Comparison of ENCODE assay signal across 1 cellular context in the genomic region with DNA sequence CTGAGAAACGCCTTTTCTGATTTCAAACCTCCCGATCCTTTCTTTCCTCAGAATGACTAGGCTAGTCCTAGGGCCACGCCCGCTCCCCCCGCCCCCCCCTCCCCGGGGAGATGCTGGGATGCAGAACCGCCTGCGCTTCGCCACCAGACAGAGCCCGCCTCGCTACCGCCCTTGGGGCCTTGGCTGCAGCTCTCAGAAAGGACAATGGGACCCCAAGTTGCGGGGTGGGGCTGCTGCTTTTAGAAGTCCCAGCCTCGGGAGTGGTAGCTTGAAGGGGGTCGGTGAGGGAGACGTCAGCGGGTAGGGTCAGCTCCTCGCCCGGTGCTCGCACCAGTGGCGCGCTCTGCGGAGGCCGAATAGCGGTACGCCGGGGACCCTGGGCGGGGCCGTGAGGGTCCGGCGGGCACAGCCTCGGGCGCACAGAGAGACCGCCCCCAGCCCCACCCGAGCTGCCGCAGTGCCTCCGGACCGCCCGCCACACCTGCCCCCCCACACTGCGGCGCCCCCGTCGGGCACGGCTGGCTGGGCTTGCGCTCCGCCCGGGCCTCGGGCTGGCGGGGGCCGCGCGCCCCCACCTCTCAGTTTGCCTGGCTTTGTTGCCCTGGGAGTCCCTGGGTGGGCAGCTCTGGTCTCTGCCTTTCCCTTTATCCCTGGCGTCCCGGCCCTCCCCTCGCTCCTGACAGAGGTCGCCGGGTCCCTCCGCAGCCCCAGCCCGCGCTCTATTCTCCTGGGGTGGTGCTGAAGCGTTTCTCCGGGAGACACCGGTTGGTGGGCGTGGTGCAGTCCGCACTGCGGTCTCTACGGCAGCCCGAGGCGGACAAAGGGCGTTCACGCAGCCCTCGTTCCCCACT.
A peak's percentile ranks its signal among the peaks of the same experiment; 100 is the strongest.
TF ChIP-seq lines count a peak whose summit lies in the region.

No MANE protein-coding gene starts in this region.

TF ChIP-seq in K562, 482 proteins besides CTCF, POLR2A, EP300 and RAD21 (continued from another document and continues in another):
- TF ChIP-seq, protein P1, sequence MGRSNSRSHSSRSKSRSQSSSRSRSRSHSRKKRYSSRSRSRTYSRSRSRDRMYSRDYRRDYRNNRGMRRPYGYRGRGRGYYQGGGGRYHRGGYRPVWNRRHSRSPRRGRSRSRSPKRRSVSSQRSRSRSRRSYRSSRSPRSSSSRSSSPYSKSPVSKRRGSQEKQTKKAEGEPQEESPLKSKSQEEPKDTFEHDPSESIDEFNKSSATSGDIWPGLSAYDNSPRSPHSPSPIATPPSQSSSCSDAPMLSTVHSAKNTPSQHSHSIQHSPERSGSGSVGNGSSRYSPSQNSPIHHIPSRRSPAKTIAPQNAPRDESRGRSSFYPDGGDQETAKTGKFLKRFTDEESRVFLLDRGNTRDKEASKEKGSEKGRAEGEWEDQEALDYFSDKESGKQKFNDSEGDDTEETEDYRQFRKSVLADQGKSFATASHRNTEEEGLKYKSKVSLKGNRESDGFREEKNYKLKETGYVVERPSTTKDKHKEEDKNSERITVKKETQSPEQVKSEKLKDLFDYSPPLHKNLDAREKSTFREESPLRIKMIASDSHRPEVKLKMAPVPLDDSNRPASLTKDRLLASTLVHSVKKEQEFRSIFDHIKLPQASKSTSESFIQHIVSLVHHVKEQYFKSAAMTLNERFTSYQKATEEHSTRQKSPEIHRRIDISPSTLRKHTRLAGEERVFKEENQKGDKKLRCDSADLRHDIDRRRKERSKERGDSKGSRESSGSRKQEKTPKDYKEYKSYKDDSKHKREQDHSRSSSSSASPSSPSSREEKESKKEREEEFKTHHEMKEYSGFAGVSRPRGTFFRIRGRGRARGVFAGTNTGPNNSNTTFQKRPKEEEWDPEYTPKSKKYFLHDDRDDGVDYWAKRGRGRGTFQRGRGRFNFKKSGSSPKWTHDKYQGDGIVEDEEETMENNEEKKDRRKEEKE (IDR thresholded peaks at IDR 0.05; ENCODE audit: borderline replicate concordance in 1 of 2, control insufficient read depth in 1 of 2, low read depth in 2 of 2, low read length in 1 of 2), result no peak
- TF ChIP-seq, protein P2, sequence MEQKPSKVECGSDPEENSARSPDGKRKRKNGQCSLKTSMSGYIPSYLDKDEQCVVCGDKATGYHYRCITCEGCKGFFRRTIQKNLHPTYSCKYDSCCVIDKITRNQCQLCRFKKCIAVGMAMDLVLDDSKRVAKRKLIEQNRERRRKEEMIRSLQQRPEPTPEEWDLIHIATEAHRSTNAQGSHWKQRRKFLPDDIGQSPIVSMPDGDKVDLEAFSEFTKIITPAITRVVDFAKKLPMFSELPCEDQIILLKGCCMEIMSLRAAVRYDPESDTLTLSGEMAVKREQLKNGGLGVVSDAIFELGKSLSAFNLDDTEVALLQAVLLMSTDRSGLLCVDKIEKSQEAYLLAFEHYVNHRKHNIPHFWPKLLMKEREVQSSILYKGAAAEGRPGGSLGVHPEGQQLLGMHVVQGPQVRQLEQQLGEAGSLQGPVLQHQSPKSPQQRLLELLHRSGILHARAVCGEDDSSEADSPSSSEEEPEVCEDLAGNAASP (IDR thresholded peaks at IDR 0.05), result no peak
- TF ChIP-seq, protein P3, sequence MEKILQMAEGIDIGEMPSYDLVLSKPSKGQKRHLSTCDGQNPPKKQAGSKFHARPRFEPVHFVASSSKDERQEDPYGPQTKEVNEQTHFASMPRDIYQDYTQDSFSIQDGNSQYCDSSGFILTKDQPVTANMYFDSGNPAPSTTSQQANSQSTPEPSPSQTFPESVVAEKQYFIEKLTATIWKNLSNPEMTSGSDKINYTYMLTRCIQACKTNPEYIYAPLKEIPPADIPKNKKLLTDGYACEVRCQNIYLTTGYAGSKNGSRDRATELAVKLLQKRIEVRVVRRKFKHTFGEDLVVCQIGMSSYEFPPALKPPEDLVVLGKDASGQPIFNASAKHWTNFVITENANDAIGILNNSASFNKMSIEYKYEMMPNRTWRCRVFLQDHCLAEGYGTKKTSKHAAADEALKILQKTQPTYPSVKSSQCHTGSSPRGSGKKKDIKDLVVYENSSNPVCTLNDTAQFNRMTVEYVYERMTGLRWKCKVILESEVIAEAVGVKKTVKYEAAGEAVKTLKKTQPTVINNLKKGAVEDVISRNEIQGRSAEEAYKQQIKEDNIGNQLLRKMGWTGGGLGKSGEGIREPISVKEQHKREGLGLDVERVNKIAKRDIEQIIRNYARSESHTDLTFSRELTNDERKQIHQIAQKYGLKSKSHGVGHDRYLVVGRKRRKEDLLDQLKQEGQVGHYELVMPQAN (IDR thresholded peaks at IDR 0.05; ENCODE audit: borderline replicate concordance), result peak; percentile 21; the same call in 1 of the 2 replicates
- TF ChIP-seq CC2D1A (IDR thresholded peaks at IDR 0.05), result no peak
- no peak for TF ChIP-seq NR3C1 (CRISPR knock-in tag; IDR thresholded peaks at IDR 0.05)
- TF ChIP-seq HNRNPL (IDR thresholded peaks at IDR 0.05; ENCODE audit: low read depth, low read length), result 0 out of 2 replicates have a peak, but pooled peaks have one; percentile 57
- no peak for TF ChIP-seq FUS (optimal IDR thresholded peaks at IDR 0.05; ENCODE audit: low read depth, low read length)
- TF ChIP-seq, protein P4, sequence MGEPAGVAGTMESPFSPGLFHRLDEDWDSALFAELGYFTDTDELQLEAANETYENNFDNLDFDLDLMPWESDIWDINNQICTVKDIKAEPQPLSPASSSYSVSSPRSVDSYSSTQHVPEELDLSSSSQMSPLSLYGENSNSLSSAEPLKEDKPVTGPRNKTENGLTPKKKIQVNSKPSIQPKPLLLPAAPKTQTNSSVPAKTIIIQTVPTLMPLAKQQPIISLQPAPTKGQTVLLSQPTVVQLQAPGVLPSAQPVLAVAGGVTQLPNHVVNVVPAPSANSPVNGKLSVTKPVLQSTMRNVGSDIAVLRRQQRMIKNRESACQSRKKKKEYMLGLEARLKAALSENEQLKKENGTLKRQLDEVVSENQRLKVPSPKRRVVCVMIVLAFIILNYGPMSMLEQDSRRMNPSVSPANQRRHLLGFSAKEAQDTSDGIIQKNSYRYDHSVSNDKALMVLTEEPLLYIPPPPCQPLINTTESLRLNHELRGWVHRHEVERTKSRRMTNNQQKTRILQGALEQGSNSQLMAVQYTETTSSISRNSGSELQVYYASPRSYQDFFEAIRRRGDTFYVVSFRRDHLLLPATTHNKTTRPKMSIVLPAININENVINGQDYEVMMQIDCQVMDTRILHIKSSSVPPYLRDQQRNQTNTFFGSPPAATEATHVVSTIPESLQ (CRISPR knock-in tag; IDR thresholded peaks at IDR 0.05), result no peak
- no peak for TF ChIP-seq ILK (tag; IDR thresholded peaks at IDR 0.05; ENCODE audit: borderline replicate concordance, low read depth)
- TF ChIP-seq, protein P5, sequence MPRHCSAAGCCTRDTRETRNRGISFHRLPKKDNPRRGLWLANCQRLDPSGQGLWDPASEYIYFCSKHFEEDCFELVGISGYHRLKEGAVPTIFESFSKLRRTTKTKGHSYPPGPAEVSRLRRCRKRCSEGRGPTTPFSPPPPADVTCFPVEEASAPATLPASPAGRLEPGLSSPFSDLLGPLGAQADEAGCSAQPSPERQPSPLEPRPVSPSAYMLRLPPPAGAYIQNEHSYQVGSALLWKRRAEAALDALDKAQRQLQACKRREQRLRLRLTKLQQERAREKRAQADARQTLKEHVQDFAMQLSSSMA (CRISPR knock-in tag; IDR thresholded peaks at IDR 0.05), result no peak
- peak; percentile 33 to 36; a peak in 1 of 4 replicates for TF ChIP-seq NRF1 (conservative IDR thresholded peaks at IDR 0.05 in 1 of 2, IDR thresholded peaks at IDR 0.05 in 1 of 2)
- no peak for TF ChIP-seq CREBBP (IDR thresholded peaks at IDR 0.05; ENCODE audit: low read depth, low read length)
- TF ChIP-seq ZC3H4 (CRISPR knock-in tag; IDR thresholded peaks at IDR 0.05; ENCODE audit: borderline replicate concordance), result no peak
- TF ChIP-seq MYC (IDR thresholded peaks at IDR 0.05; ENCODE audit: low read depth, low read length), result peak; percentile 13; the same call in 1 of the 2 replicates
- TF ChIP-seq MYC (CRISPR knock-in tag; IDR thresholded peaks at IDR 0.05; ENCODE audit: borderline replicate concordance, low read depth), result no peak
- TF ChIP-seq RB1 (IDR thresholded peaks at IDR 0.05; ENCODE audit: low read depth), result 0 out of 2 replicates have a peak, but pooled peaks have one; percentile 49
- no peak for TF ChIP-seq KHSRP (IDR thresholded peaks at IDR 0.05)
- no peak for TF ChIP-seq RBM39 (optimal IDR thresholded peaks at IDR 0.05; ENCODE audit: low read depth, low read length)
- TF ChIP-seq, protein P6, sequence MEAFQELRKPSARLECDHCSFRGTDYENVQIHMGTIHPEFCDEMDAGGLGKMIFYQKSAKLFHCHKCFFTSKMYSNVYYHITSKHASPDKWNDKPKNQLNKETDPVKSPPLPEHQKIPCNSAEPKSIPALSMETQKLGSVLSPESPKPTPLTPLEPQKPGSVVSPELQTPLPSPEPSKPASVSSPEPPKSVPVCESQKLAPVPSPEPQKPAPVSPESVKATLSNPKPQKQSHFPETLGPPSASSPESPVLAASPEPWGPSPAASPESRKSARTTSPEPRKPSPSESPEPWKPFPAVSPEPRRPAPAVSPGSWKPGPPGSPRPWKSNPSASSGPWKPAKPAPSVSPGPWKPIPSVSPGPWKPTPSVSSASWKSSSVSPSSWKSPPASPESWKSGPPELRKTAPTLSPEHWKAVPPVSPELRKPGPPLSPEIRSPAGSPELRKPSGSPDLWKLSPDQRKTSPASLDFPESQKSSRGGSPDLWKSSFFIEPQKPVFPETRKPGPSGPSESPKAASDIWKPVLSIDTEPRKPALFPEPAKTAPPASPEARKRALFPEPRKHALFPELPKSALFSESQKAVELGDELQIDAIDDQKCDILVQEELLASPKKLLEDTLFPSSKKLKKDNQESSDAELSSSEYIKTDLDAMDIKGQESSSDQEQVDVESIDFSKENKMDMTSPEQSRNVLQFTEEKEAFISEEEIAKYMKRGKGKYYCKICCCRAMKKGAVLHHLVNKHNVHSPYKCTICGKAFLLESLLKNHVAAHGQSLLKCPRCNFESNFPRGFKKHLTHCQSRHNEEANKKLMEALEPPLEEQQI (IDR thresholded peaks at IDR 0.05), result no peak
- TF ChIP-seq, protein P7, sequence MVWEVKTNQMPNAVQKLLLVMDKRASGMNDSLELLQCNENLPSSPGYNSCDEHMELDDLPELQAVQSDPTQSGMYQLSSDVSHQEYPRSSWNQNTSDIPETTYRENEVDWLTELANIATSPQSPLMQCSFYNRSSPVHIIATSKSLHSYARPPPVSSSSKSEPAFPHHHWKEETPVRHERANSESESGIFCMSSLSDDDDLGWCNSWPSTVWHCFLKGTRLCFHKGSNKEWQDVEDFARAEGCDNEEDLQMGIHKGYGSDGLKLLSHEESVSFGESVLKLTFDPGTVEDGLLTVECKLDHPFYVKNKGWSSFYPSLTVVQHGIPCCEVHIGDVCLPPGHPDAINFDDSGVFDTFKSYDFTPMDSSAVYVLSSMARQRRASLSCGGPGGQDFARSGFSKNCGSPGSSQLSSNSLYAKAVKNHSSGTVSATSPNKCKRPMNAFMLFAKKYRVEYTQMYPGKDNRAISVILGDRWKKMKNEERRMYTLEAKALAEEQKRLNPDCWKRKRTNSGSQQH (CRISPR knock-in tag; IDR thresholded peaks at IDR 0.05), result no peak
- peak; percentile 66; the same call in 1 of the 2 replicates for TF ChIP-seq C11orf30 (IDR thresholded peaks at IDR 0.05; ENCODE audit: low read depth)
- TF ChIP-seq HNRNPLL (IDR thresholded peaks at IDR 0.05; ENCODE audit: low read depth, low read length, poor library complexity, severe bottlenecking), result peak; percentile 64
- TF ChIP-seq MTF1 (CRISPR knock-in tag; IDR thresholded peaks at IDR 0.05; ENCODE audit: borderline replicate concordance), result no peak
- no peak for TF ChIP-seq ZNF507 (tag; conservative IDR thresholded peaks at IDR 0.05)
- no peak; a peak in 2 of 4 replicates for TF ChIP-seq MAZ (CRISPR knock-in tag; conservative IDR thresholded peaks at IDR 0.05 in 1 of 2, IDR thresholded peaks at IDR 0.05 in 1 of 2)
- peak; percentile 27; the same call in 1 of the 2 replicates for TF ChIP-seq HCFC1 (IDR thresholded peaks at IDR 0.05; ENCODE audit: low read depth, low read length)
- peak; percentile 42 for TF ChIP-seq HMGN3 (IDR thresholded peaks at IDR 0.05; ENCODE audit: borderline replicate concordance, extremely low read depth, insufficient read length, low read depth, low read length)
- no peak for TF ChIP-seq NR1H2 (CRISPR knock-in tag; IDR thresholded peaks at IDR 0.05)
- TF ChIP-seq ZNF668 (CRISPR knock-in tag; IDR thresholded peaks at IDR 0.05), result no peak
- TF ChIP-seq SRSF7 (optimal IDR thresholded peaks at IDR 0.05; ENCODE audit: low read depth, low read length), result no peak
- TF ChIP-seq RBBP5 (IDR thresholded peaks at IDR 0.05; ENCODE audit: borderline replicate concordance, insufficient read depth, low read length, poor library complexity, severe bottlenecking), result peak; percentile 83
- TF ChIP-seq KLF6 (CRISPR knock-in tag; IDR thresholded peaks at IDR 0.05; ENCODE audit: borderline replicate concordance), result no peak
- no peak for TF ChIP-seq MAFF (IDR thresholded peaks at IDR 0.05; ENCODE audit: low read length)
- TF ChIP-seq RHOXF2B (CRISPR knock-in tag; conservative IDR thresholded peaks at IDR 0.05), result no peak
- TF ChIP-seq, protein P8, sequence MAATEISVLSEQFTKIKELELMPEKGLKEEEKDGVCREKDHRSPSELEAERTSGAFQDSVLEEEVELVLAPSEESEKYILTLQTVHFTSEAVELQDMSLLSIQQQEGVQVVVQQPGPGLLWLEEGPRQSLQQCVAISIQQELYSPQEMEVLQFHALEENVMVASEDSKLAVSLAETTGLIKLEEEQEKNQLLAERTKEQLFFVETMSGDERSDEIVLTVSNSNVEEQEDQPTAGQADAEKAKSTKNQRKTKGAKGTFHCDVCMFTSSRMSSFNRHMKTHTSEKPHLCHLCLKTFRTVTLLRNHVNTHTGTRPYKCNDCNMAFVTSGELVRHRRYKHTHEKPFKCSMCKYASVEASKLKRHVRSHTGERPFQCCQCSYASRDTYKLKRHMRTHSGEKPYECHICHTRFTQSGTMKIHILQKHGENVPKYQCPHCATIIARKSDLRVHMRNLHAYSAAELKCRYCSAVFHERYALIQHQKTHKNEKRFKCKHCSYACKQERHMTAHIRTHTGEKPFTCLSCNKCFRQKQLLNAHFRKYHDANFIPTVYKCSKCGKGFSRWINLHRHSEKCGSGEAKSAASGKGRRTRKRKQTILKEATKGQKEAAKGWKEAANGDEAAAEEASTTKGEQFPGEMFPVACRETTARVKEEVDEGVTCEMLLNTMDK (IDR thresholded peaks at IDR 0.05; ENCODE audit: borderline replicate concordance, insufficient read depth, low read depth, low read length, poor library complexity, severe bottlenecking), result no peak
- no peak for TF ChIP-seq ETV1 (tag; conservative IDR thresholded peaks at IDR 0.05; ENCODE audit: low read depth)
